In the genomic region with DNA sequence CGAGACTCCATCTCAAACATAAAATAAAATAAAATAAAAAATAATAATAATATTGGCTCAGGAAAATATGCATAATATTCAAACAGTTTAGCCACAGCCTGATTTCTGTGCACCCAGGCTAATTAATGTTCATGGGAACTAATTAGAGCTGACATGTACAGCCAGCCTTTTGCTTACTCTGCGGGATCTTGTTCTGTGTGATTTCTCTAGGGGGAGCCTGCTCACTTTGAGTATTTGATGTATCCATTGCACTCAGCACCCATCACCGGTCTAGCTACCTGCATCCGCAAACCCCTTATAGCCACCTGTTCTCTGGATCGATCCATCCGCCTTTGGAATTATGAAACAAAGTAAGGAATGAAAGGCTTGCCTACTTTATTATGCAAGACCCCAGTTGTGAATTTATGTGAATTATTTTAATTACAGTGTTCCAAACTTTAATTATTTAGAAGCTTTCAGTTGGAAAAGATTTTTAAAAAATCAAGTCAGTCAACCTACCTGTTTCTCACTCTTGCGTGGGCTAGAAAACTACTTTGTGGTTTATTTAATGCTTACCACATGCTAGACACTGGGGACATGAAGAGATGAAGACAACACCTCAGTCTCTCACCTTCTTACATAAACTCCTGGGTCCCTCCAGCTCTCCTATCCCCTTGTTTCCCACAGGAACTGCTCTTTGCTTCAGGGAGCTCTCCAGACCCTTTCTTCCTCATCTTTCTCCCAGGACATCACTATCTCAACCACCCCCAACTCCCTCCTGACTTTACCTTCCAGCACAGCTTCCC, we compare ENCODE assay signal across 1 cellular context.
TF ChIP-seq lines count a peak whose summit lies in the region.

No MANE protein-coding gene starts in this region.

TF ChIP-seq in endothelial cell of umbilical vein, 7 proteins besides CTCF, POLR2A, EP300 and RAD21:
- TF ChIP-seq POLR2AphosphoS5 (IDR thresholded peaks at IDR 0.05; ENCODE audit: insufficient read depth, low read depth, low read length) (no peak), MYC (IDR thresholded peaks at IDR 0.05; ENCODE audit: low read depth, low read length) (no peak), JUN (IDR thresholded peaks at IDR 0.05; ENCODE audit: borderline replicate concordance, insufficient read depth, insufficient read length, low read depth) (no peak), GATA2 (IDR thresholded peaks at IDR 0.05; ENCODE audit: insufficient read depth, insufficient read length, low read depth, low read length) (no peak), FOS (IDR thresholded peaks at IDR 0.05; ENCODE audit: borderline replicate concordance, insufficient read depth, low read length) (no peak), EZH2 (IDR thresholded peaks at IDR 0.05; ENCODE audit: borderline replicate concordance, low read depth, low read length, severe bottlenecking) (no peak)
- TF ChIP-seq, protein P1, sequence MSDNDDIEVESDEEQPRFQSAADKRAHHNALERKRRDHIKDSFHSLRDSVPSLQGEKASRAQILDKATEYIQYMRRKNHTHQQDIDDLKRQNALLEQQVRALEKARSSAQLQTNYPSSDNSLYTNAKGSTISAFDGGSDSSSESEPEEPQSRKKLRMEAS (IDR thresholded peaks at IDR 0.05; ENCODE audit: insufficient read depth, insufficient read length), result no peak
